9 cellular contexts compared by ENCODE assay signal in genomic region chr11:14270690-14271542, GRCh38.
DNase-seq lines count a peak whose midpoint lies in the region; ATAC-seq and FAIRE-seq lines count a peak whose summit lies in the region.
"Had no signal": no experiment of that assay in that cellular context is flagged by ENCODE, and none has a peak within 500 bp of the region (broad histone marks: within the 10 kb centered on the region; RNA-seq: fewer than 3 reads in every experiment).

No MANE protein-coding gene starts in this region.

- no peaks in the 10 kb centered on the region for H3K27me3 Mint-ChIP-seq in activated T-helper 1 cell treated with anti-CD3 and anti-CD28 coated beads, Interleukin-12 subunit alpha, Interleukin-12 subunit beta, Interleukin-2, Interleukin-4 antibody, amounts not matched to agents 30 ng/mL and 10 ng/mL and 1 ng/mL, durations not matched to agents 14 hours and 24 hours and 36 hours (ENCODE audit: insufficient read depth)

- no peak for FAIRE-seq in RCC 7860 (lab: Jason Lieb, UNC)
- FAIRE-seq: endometrium had no signal

- no peaks in the 10 kb centered on the region for H3K9me3 Mint-ChIP-seq in activated T-helper 1 cell treated with anti-CD3 and anti-CD28 coated beads, Interleukin-12 subunit alpha, Interleukin-12 subunit beta, Interleukin-2, Interleukin-4 antibody, amounts not matched to agents 30 ng/mL and 10 ng/mL and 1 ng/mL, durations not matched to agents 14 hours and 24 hours and 36 hours

- H3K4me1 Mint-ChIP-seq in activated T-helper 1 cell treated with anti-CD3 and anti-CD28 coated beads, Interleukin-12 subunit alpha, Interleukin-12 subunit beta, Interleukin-2, Interleukin-4 antibody, amounts not matched to agents 30 ng/mL and 10 ng/mL and 1 ng/mL, durations not matched to agents 14 hours and 24 hours and 36 hours (ENCODE audit: low read depth), result peaks cover 25% of the 10 kb centered on the region

- intact Hi-C loops in activated T-helper 1 cell treated with anti-CD3 and anti-CD28 coated beads, Interleukin-12 subunit alpha, Interleukin-12 subunit beta, Interleukin-2, Interleukin-4 antibody, amounts not matched to agents 30 ng/mL and 10 ng/mL and 1 ng/mL, durations not matched to agents 14 hours and 24 hours and 36 hours (cut with micrococcal nuclease), result no loop called here

- ATAC-seq in GM19372 (IDR thresholded peaks at IDR 0.05; ENCODE audit: low read depth, unreplicated experiment), result peak; percentile 76
- ATAC-seq in HG03342 (IDR thresholded peaks at IDR 0.05; ENCODE audit: unreplicated experiment), result peak; percentile 62
- ATAC-seq in esophagus mucosa, result no peak

- H3K36me3 Mint-ChIP-seq in activated T-helper 1 cell treated with anti-CD3 and anti-CD28 coated beads, Interleukin-12 subunit alpha, Interleukin-12 subunit beta, Interleukin-2, Interleukin-4 antibody, amounts not matched to agents 30 ng/mL and 10 ng/mL and 1 ng/mL, durations not matched to agents 14 hours and 24 hours and 36 hours (ENCODE audit: low read depth), result peaks cover 41% of the 10 kb centered on the region

- DNase-seq in CD1c-positive myeloid dendritic cell (ENCODE audit: extremely low spot score), result peak; percentile 71
- DNase-seq in activated T-helper 1 cell treated with anti-CD3 and anti-CD28 coated beads, Interleukin-12 subunit alpha, Interleukin-12 subunit beta, Interleukin-2, Interleukin-4 antibody, amounts not matched to agents 30 ng/mL and 10 ng/mL and 1 ng/mL, durations not matched to agents 14 hours and 24 hours and 36 hours (ENCODE audit: low spot score), result no peak
- no peak for DNase-seq in D341Med (ENCODE audit: low spot score)
- no peak for DNase-seq in RCC 7860 (ENCODE audit: low spot score)
- no peak for DNase-seq in SW 1271 (lab: John Stamatoyannopoulos, UW)

- H3K27ac Mint-ChIP-seq in activated T-helper 1 cell treated with anti-CD3 and anti-CD28 coated beads, Interleukin-12 subunit alpha, Interleukin-12 subunit beta, Interleukin-2, Interleukin-4 antibody, amounts not matched to agents 30 ng/mL and 10 ng/mL and 1 ng/mL, durations not matched to agents 14 hours and 24 hours and 36 hours, result peak overlapping the region; percentile 87

- H3K4me3 Mint-ChIP-seq in activated T-helper 1 cell treated with anti-CD3 and anti-CD28 coated beads, Interleukin-12 subunit alpha, Interleukin-12 subunit beta, Interleukin-2, Interleukin-4 antibody, amounts not matched to agents 30 ng/mL and 10 ng/mL and 1 ng/mL, durations not matched to agents 14 hours and 24 hours and 36 hours, result peak overlapping the region; percentile 61
